In the genomic region with DNA sequence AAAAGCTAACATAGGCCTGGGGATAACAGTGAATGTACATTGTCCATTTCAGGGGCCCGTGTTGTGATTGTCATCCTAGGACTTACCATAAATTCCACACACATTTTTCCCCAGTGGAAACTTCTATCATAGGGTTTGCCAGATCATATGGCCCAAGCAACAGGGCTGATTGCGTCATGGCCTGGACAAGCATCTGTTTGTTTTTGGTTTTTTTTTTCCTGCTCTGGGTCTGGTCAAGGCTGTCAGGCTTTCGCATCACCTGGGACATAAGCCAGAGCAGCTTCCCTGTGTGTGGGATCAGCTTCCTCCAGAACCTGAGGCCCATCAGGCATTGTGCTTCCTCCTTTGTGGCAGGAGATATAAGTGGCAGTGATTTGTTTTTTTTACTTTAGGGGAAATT, we compare ENCODE assay signal across 14 cellular contexts.
DNase-seq lines count a peak whose midpoint lies in the region; TF ChIP-seq lines count a peak whose summit lies in the region.
"Had no signal": no experiment of that assay in that cellular context is flagged by ENCODE, and none has a peak within 500 bp of the region (broad histone marks: within the 10 kb centered on the region; RNA-seq: fewer than 3 reads in every experiment).

No MANE protein-coding gene starts in this region.

- H3K36me3 ChIP-seq in MG63 = no peaks in the 10 kb centered on the region
- H3K36me3 ChIP-seq: SJSA1, upper lobe of left lung had no signal

- H3K4me3 ChIP-seq in MG63 (no peak overlapping the region), fibroblast of mammary gland (ENCODE audit: control insufficient read depth, low read depth, low read length) (no peak overlapping the region)
- H3K4me3 ChIP-seq: SJSA1, upper lobe of left lung had no signal

- H3K27me3 ChIP-seq in MG63 = no peaks in the 10 kb centered on the region
- H3K27me3 ChIP-seq: SJSA1, upper lobe of left lung had no signal

- DNase-seq in AG08395 (ENCODE audit: low spot score) = peak; percentile 61
- DNase-seq in MG63 = peak; percentile 57
- DNase-seq in fibroblast of mammary gland (ENCODE audit: low read depth) = peak; percentile 93
- peak; percentile 64 for DNase-seq in mucosa of gallbladder (ENCODE audit: low spot score)
- DNase-seq in substantia nigra (lab: John Stamatoyannopoulos, UW) = no peak
- no peak for DNase-seq in anterior cingulate cortex (lab: John Stamatoyannopoulos, UW)
- DNase-seq in NAMALWA (ENCODE audit: low spot score) = no peak
- no peak for DNase-seq in T-helper 2 cell
- DNase-seq: ACHN; activated CD4-positive, CD25-positive, alpha-beta regulatory T cell treated with anti-CD3 and anti-CD28 coated beads, Interleukin-2, amount 50 U/mL, for 72 hours; NCI-H446 treated with DMSO at 0.1 percent for 48 hours; occipital lobe; upper lobe of left lung had no signal

- TF ChIP-seq CTCF in fibroblast of mammary gland (conservative IDR thresholded peaks at IDR 0.05; ENCODE audit: control insufficient read depth, insufficient read depth, low read depth, low read length) = no peak

- H3K9me3 ChIP-seq in MG63 = peaks cover 3% of the 10 kb centered on the region; the same call in 1 of the 2 replicates
- H3K9me3 ChIP-seq: SJSA1, upper lobe of left lung had no signal

- no peak overlapping the region for H3K27ac ChIP-seq in substantia nigra (ENCODE audit: low read depth, low read length, poor library complexity, severe bottlenecking)
- H3K27ac ChIP-seq: SJSA1, upper lobe of left lung had no signal

Comparison
In these comparisons a context has a peak if more than half of its experiments do, and no peak if none do; other contexts are left out.
1. DNase-seq: peak in AG08395 (single experiment), MG63 (single experiment), fibroblast of mammary gland (single experiment) and mucosa of gallbladder (single experiment); none in substantia nigra (0 of 49), anterior cingulate cortex (0 of 58), NAMALWA (single experiment) and T-helper 2 cell (0 of 5).